In genomic region chr9:77817590-77818311, GRCh38 we compare ENCODE assay signal across 20 cellular contexts.
"Had no signal": no experiment of that assay in that cellular context is flagged by ENCODE, and none has a peak within 500 bp of the region (broad histone marks: within the 10 kb centered on the region; RNA-seq: fewer than 3 reads in every experiment).

No MANE protein-coding gene starts in this region.

- H3K4me3 ChIP-seq: adrenal gland, colonic mucosa, gastrocnemius medialis, heart right ventricle, left lung, mucosa of descending colon, psoas muscle, right lobe of liver, spleen, upper lobe of right lung had no signal

- DNase-seq: activated CD4-positive, alpha-beta T cell treated with anti-CD3 and anti-CD28 coated beads for 36 hours; activated naive CD4-positive, alpha-beta T cell treated with anti-CD3 and anti-CD28 coated beads, Interleukin-2, amount 50 U/mL, for 16 hours; adrenal gland; caudate nucleus; colonic mucosa; effector CD4-positive, alpha-beta T cell; gastrocnemius medialis; heart right ventricle; islet precursor cell; left lung; mucosa of descending colon; naive thymus-derived CD8-positive, alpha-beta T cell; nucleus accumbens; psoas muscle; right lobe of liver; spleen; stimulated activated CD4-positive, alpha-beta T cell treated with anti-CD3 and anti-CD28 coated beads, Interleukin-1b, Interleukin-23, amount 100 ng/mL, for 48 hours; upper lobe of right lung had no signal

- H3K36me3 Mint-ChIP-seq: stimulated activated memory B cell treated with anti-CD40 and anti-IgM and Interleukin-4, amounts not matched to agents 10 μg/mL and 1 μg/mL and 100 μg/mL, for 72 hours had no signal

- H3K9me3 Mint-ChIP-seq: naive thymus-derived CD8-positive, alpha-beta T cell; stimulated activated memory B cell treated with anti-CD40 and anti-IgM and Interleukin-4, amounts not matched to agents 10 μg/mL and 1 μg/mL and 100 μg/mL, for 72 hours had no signal

- ATAC-seq: activated CD4-positive, alpha-beta T cell treated with anti-CD3 and anti-CD28 coated beads for 36 hours; gastrocnemius medialis; heart right ventricle; left lung; mucosa of descending colon; naive thymus-derived CD8-positive, alpha-beta T cell; psoas muscle; right lobe of liver; stimulated activated memory B cell treated with anti-CD40 and anti-IgM and Interleukin-4, amounts not matched to agents 10 μg/mL and 1 μg/mL and 100 μg/mL, for 72 hours; upper lobe of right lung had no signal

- H3K36me3 ChIP-seq: adrenal gland, colonic mucosa, gastrocnemius medialis, right lobe of liver had no signal

- H3K4me1 Mint-ChIP-seq: stimulated activated memory B cell treated with anti-CD40 and anti-IgM and Interleukin-4, amounts not matched to agents 10 μg/mL and 1 μg/mL and 100 μg/mL, for 72 hours had no signal

- H3K27ac ChIP-seq: adrenal gland, colonic mucosa, gastrocnemius medialis, left lung, psoas muscle, right lobe of liver, upper lobe of right lung, VCaP had no signal

- H3K27me3 ChIP-seq: adrenal gland, colonic mucosa, gastrocnemius medialis, heart right ventricle, left lung, right lobe of liver, spleen, upper lobe of right lung had no signal

- H3K27ac Mint-ChIP-seq: activated CD4-positive, alpha-beta T cell treated with anti-CD3 and anti-CD28 coated beads for 36 hours; stimulated activated memory B cell treated with anti-CD40 and anti-IgM and Interleukin-4, amounts not matched to agents 10 μg/mL and 1 μg/mL and 100 μg/mL, for 72 hours had no signal

- H3K27me3 Mint-ChIP-seq: activated CD4-positive, alpha-beta T cell treated with anti-CD3 and anti-CD28 coated beads for 36 hours; naive thymus-derived CD8-positive, alpha-beta T cell had no signal

- H3K4me3 Mint-ChIP-seq: activated CD4-positive, alpha-beta T cell treated with anti-CD3 and anti-CD28 coated beads for 36 hours; naive thymus-derived CD8-positive, alpha-beta T cell; stimulated activated memory B cell treated with anti-CD40 and anti-IgM and Interleukin-4, amounts not matched to agents 10 μg/mL and 1 μg/mL and 100 μg/mL, for 72 hours had no signal
